In the genomic region with DNA sequence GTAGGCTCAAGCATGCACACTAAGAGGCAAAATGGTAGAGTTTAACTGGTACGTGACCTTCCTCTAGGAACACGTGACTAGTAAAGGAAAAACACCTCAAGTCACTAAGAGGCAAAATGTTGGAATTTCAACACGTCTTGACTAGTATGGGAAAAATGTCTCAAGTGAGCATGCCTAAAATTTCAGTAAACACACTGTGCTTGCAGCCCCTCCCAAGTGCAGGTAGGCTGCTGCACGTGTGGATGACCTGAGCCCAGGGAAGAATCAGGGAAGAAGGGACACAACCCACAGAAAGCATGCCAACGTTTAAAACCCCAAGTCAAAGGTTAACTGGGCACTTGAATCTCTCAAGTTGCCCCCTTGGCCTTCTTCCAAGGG, we compare ENCODE assay signal across 15 cellular contexts.
DNase-seq lines count a peak whose midpoint lies in the region; ATAC-seq, FAIRE-seq and TF ChIP-seq lines count a peak whose summit lies in the region.
"Had no signal": no experiment of that assay in that cellular context is flagged by ENCODE, and none has a peak within 500 bp of the region (broad histone marks: within the 10 kb centered on the region; RNA-seq: fewer than 3 reads in every experiment).

No MANE protein-coding gene starts in this region.

- H2AFZ ChIP-seq in GM12878 (ENCODE audit: control insufficient read depth, low read depth, low read length) (no peak overlapping the region), hepatocyte (peak overlapping the region; percentile 2)

- DNase-seq in NCI-H748 (lab: John Stamatoyannopoulos, UW; ENCODE audit: unreplicated experiment) (peak; percentile 37), NCI-H748 treated with DMSO at 0.1 percent for 48 hours (lab: John Stamatoyannopoulos, UW) (no peak), GM12878 (ENCODE audit: low read depth, low spot score) (no peak), hepatocyte (ENCODE audit: low spot score) (no peak), upper lobe of right lung (no peak), NCI-H526 treated with DMSO at 0.1 percent for 48 hours (lab: John Stamatoyannopoulos, UW) (no peak)
- DNase-seq: 8988T; AML-193; CD8-positive, alpha-beta memory T cell; GF-D8 had no signal

- H3K9ac ChIP-seq in GM12878 (ENCODE audit: control insufficient read depth, insufficient read depth, low read length), result no peak overlapping the region
- H3K9ac ChIP-seq: BLaER1 had no signal

- H3K27me3 Mint-ChIP-seq in stimulated activated memory B cell treated with anti-CD40 and anti-IgM and Interleukin-4, amounts not matched to agents 10 μg/mL and 1 μg/mL and 100 μg/mL, for 72 hours, result no peaks in the 10 kb centered on the region
- H3K27me3 Mint-ChIP-seq: CD8-positive, alpha-beta memory T cell had no signal

- TF ChIP-seq RAD21 in GM12878 (IDR thresholded peaks at IDR 0.05; ENCODE audit: insufficient read depth, low read depth, low read length), result no peak

- no peak for TF ChIP-seq CTCF in GM12878 (IDR thresholded peaks at IDR 0.05 in 2 of 3, conservative IDR thresholded peaks at IDR 0.05 in 1 of 3; ENCODE audit: control insufficient read depth in 2 of 3, extremely low read depth in 1 of 3, insufficient read depth in 1 of 3, low read depth in 3 of 3, low read length in 3 of 3)
- TF ChIP-seq CTCF in hepatocyte (IDR thresholded peaks at IDR 0.05; ENCODE audit: poor library complexity), result no peak
- TF ChIP-seq CTCF in upper lobe of right lung (IDR thresholded peaks at IDR 0.05), result no peak

- H3K27ac ChIP-seq in GM12878 (ENCODE audit: control insufficient read depth, insufficient read depth) (no peak overlapping the region), hepatocyte (no peak overlapping the region), upper lobe of right lung (no peak overlapping the region)
- H3K27ac ChIP-seq: BLaER1, HL-60 had no signal

- no peak for FAIRE-seq in GM12878 (lab: Jason Lieb, UNC)
- FAIRE-seq: H54 had no signal

- no peaks in the 10 kb centered on the region for H4K20me1 ChIP-seq in GM12878 (ENCODE audit: control insufficient read depth, insufficient read depth)
- no peaks in the 10 kb centered on the region for H4K20me1 ChIP-seq in hepatocyte (ENCODE audit: insufficient read depth, poor library complexity, severe bottlenecking)
- H4K20me1 ChIP-seq: BLaER1 had no signal

- CTCF ChIA-PET in GM12878 (lab: Yijun Ruan, JAX), result interaction anchor here (1.2 to 1.3 kb wide), 2 partner anchors 20 to 416 kb away, joined by 4 read pairs; no protein-coding TSS in a partner anchor

- H3K4me1 ChIP-seq in GM12878 (ENCODE audit: control insufficient read depth, insufficient read depth, low read length) (no peaks in the 10 kb centered on the region), hepatocyte (ENCODE audit: insufficient read depth) (no peaks in the 10 kb centered on the region), upper lobe of right lung (no peaks in the 10 kb centered on the region)
- H3K4me1 ChIP-seq: BLaER1 had no signal

- no TSS peak for BruUV-seq in GM12878 (replicated peaks; lab: Mats Ljungman, UMichigan)

- H3K9me2 ChIP-seq in hepatocyte (replicated peaks; ENCODE audit: insufficient read depth), result no peaks in the 10 kb centered on the region

- H3K27me3 ChIP-seq in GM12878 (replicated peaks in 1 of 2; ENCODE audit: control insufficient read depth in 2 of 2, insufficient read depth in 2 of 2, low read length in 1 of 2) (no peaks in the 10 kb centered on the region), hepatocyte (no peaks in the 10 kb centered on the region), upper lobe of right lung (no peaks in the 10 kb centered on the region)
- H3K27me3 ChIP-seq: BLaER1 had no signal

- H3K9me3 ChIP-seq in GM12878 (replicated peaks; ENCODE audit: control insufficient read depth, insufficient read depth, low read length) (no peaks in the 10 kb centered on the region), hepatocyte (ENCODE audit: low read depth) (no peaks in the 10 kb centered on the region), upper lobe of right lung (no peaks in the 10 kb centered on the region)
- H3K9me3 ChIP-seq: BLaER1 had no signal

- SMC1A ChIA-PET in GM12878 (lab: Charles Lee; ENCODE audit: uncharacterized antibody, unreplicated experiment), result interaction anchor here (0.8 to 1.8 kb wide), 9 partner anchors 8 to 166 kb away, joined by 3 to 7 read pairs (median 3); a partner anchor contains a TSS

- no peaks in the 10 kb centered on the region for H3K4me1 Mint-ChIP-seq in stimulated activated memory B cell treated with anti-CD40 and anti-IgM and Interleukin-4, amounts not matched to agents 10 μg/mL and 1 μg/mL and 100 μg/mL, for 72 hours
- H3K4me1 Mint-ChIP-seq: CD8-positive, alpha-beta memory T cell had no signal

- POLR2A ChIA-PET in GM12878 (lab: Charles Lee), result interaction anchor here (1.2 to 1.4 kb wide), 2 partner anchors 9 to 28 kb away, joined by 3 to 4 read pairs; no protein-coding TSS in a partner anchor

- TF ChIP-seq POLR2A in GM12878 (IDR thresholded peaks at IDR 0.05; ENCODE audit: low read depth, low read length), result no peak

- no peaks in the 10 kb centered on the region for H3K36me3 ChIP-seq in GM12878 (ENCODE audit: control insufficient read depth in 2 of 2, insufficient read depth in 2 of 2, low read length in 1 of 2)
- no peaks in the 10 kb centered on the region for H3K36me3 ChIP-seq in hepatocyte (replicated peaks; ENCODE audit: insufficient read depth, low read depth)
- H3K36me3 ChIP-seq in upper lobe of right lung, result no peaks in the 10 kb centered on the region
- H3K36me3 ChIP-seq: BLaER1 had no signal

- peaks cover 8% of the 10 kb centered on the region for H3K9me3 Mint-ChIP-seq in stimulated activated memory B cell treated with anti-CD40 and anti-IgM and Interleukin-4, amounts not matched to agents 10 μg/mL and 1 μg/mL and 100 μg/mL, for 72 hours

- RAD21 ChIA-PET in GM12878 (lab: Charles Lee; ENCODE audit: unreplicated experiment), result interaction anchor here (0.7 to 1.5 kb wide), 5 partner anchors 17 to 163 kb away, joined by 3 to 4 read pairs (median 3); a partner anchor contains a TSS

- intact Hi-C loops in GM12878 (cut with micrococcal nuclease; ENCODE audit: unreplicated experiment), result no loop called here
- intact Hi-C loops in upper lobe of right lung (cut with DNase I), result no loop called here

- H3K36me3 Mint-ChIP-seq in stimulated activated memory B cell treated with anti-CD40 and anti-IgM and Interleukin-4, amounts not matched to agents 10 μg/mL and 1 μg/mL and 100 μg/mL, for 72 hours, result no peaks in the 10 kb centered on the region
- H3K36me3 Mint-ChIP-seq: CD8-positive, alpha-beta memory T cell had no signal

- H3K4me3 ChIP-seq in GM12878 (no peak overlapping the region), hepatocyte (no peak overlapping the region), upper lobe of right lung (no peak overlapping the region)
- H3K4me3 ChIP-seq: BLaER1 had no signal

- WGBS in GM12878 (ENCODE audit: insufficient coverage, insufficient replicate concordance, low lambda C conversion rate, missing lambda C conversion rate), result under 1% methylated on average over 5 of the region's 5 CpGs
- WGBS in hepatocyte (ENCODE audit: low lambda C conversion rate, missing lambda C conversion rate), result 87% methylated on average over 5 of the region's 5 CpGs

- H3K4me3 Mint-ChIP-seq in stimulated activated memory B cell treated with anti-CD40 and anti-IgM and Interleukin-4, amounts not matched to agents 10 μg/mL and 1 μg/mL and 100 μg/mL, for 72 hours, result no peak overlapping the region
- H3K4me3 Mint-ChIP-seq: CD8-positive, alpha-beta memory T cell had no signal

- H3K79me2 ChIP-seq in GM12878 (ENCODE audit: control insufficient read depth, insufficient read depth, low read length) (no peaks in the 10 kb centered on the region), hepatocyte (no peaks in the 10 kb centered on the region)

- no peak overlapping the region for H3K4me2 ChIP-seq in GM12878 (ENCODE audit: control insufficient read depth, insufficient read depth)
- H3K4me2 ChIP-seq in hepatocyte, result no peak overlapping the region
- H3K4me2 ChIP-seq: BLaER1 had no signal

- TF ChIP-seq EP300 in GM12878 (IDR thresholded peaks at IDR 0.05; ENCODE audit: borderline replicate concordance in 1 of 2, control insufficient read depth in 1 of 2, low read depth in 2 of 2, low read length in 2 of 2), result no peak

- no peak overlapping the region for H3K27ac Mint-ChIP-seq in stimulated activated memory B cell treated with anti-CD40 and anti-IgM and Interleukin-4, amounts not matched to agents 10 μg/mL and 1 μg/mL and 100 μg/mL, for 72 hours
- H3K27ac Mint-ChIP-seq: CD8-positive, alpha-beta memory T cell had no signal

- in situ Hi-C loops in GM12878 (cut with MboI), result no loop called here

- ATAC-seq in GM12878 (no peak), upper lobe of right lung (peak; percentile 82)
- ATAC-seq in stimulated activated memory B cell treated with anti-CD40 and anti-IgM and Interleukin-4, amounts not matched to agents 10 μg/mL and 1 μg/mL and 100 μg/mL, for 72 hours, result no peak
- ATAC-seq: HCT116 had no signal

TF ChIP-seq in GM12878, 131 proteins besides CTCF, POLR2A, EP300 and RAD21:
- TF ChIP-seq POU2F2 (IDR thresholded peaks at IDR 0.05; ENCODE audit: borderline replicate concordance, low read depth, low read length) (no peak), RAD51 (IDR thresholded peaks at IDR 0.05) (0 out of 2 replicates have a peak, but pooled peaks have one; percentile 29)
